ENCODE assay signal across 6 cellular contexts in genomic region chr2:122858813-122859212, GRCh38.
"Had no signal": no experiment of that assay in that cellular context is flagged by ENCODE, and none has a peak within 500 bp of the region (broad histone marks: within the 10 kb centered on the region; RNA-seq: fewer than 3 reads in every experiment).

No MANE protein-coding gene starts in this region.

- DNase-seq: GDM1, GF-D8 had no signal

- FAIRE-seq: G401.6, GM18507, GM19239 had no signal

- ATAC-seq: GM12878 had no signal

- H3K4me3 ChIP-seq: GM12878 had no signal
